In genomic region chr5:174234388-174234787, GRCh38 we compare ENCODE assay signal across 20 cellular contexts.
"Had no signal": no experiment of that assay in that cellular context is flagged by ENCODE, and none has a peak within 500 bp of the region (broad histone marks: within the 10 kb centered on the region; RNA-seq: fewer than 3 reads in every experiment).

No MANE protein-coding gene starts in this region.

- H3K27ac ChIP-seq: brain microvascular endothelial cell, cardiac muscle cell had no signal

- H3K36me3 Mint-ChIP-seq: activated CD4-positive, alpha-beta memory T cell treated with anti-CD3 and anti-CD28 coated beads for 36 hours; activated naive CD8-positive, alpha-beta T cell had no signal

- H3K4me3 Mint-ChIP-seq: activated B cell treated with CpG ODN at 0.5 μM for 24 hours; activated CD4-positive, alpha-beta memory T cell treated with anti-CD3 and anti-CD28 coated beads for 36 hours; activated CD4-positive, alpha-beta T cell treated with anti-CD3 and anti-CD28 coated beads, Interleukin-2, amount 10 ng/mL, durations not matched to agents 24 days and 14 days; activated naive CD4-positive, alpha-beta T cell treated with anti-CD3 and anti-CD28 coated beads for 36 hours; activated naive CD8-positive, alpha-beta T cell; activated T-cell treated with anti-CD3 and anti-CD28 coated beads, Interleukin-2, amount 50 U/mL, for 4 hours; T-helper 17 cell had no signal

- DNase-seq: activated B cell treated with CpG ODN at 0.5 μM for 24 hours; activated CD4-positive, alpha-beta memory T cell treated with anti-CD3 and anti-CD28 coated beads for 36 hours; activated CD4-positive, alpha-beta T cell treated with anti-CD3 and anti-CD28 coated beads for 1 hour; activated CD4-positive, alpha-beta T cell treated with anti-CD3 and anti-CD28 coated beads, Interleukin-2, amount 10 ng/mL, durations not matched to agents 24 days and 14 days; activated CD8-positive, alpha-beta memory T cell treated with anti-CD3 and anti-CD28 coated beads for 24 hours; activated gamma-delta T cell; activated naive CD4-positive, alpha-beta T cell treated with anti-CD3 and anti-CD28 coated beads for 36 hours; activated T-cell treated with anti-CD3 and anti-CD28 coated beads, Interleukin-2, amount 50 U/mL, for 4 hours; amygdala; brain microvascular endothelial cell; NCI-H1105 treated with DMSO at 0.1 percent for 48 hours; NCI-H1436 treated with DMSO at 0.1 percent for 48 hours; NCI-H187; NCI-H2081; PC-3; SIG-M5; T-helper 17 cell; T-helper 9 cell had no signal

- H3K9me3 Mint-ChIP-seq: activated CD4-positive, alpha-beta memory T cell treated with anti-CD3 and anti-CD28 coated beads for 36 hours; activated CD4-positive, alpha-beta T cell treated with anti-CD3 and anti-CD28 coated beads, Interleukin-2, amount 10 ng/mL, durations not matched to agents 24 days and 14 days; activated naive CD4-positive, alpha-beta T cell treated with anti-CD3 and anti-CD28 coated beads for 36 hours had no signal

- H3K36me3 ChIP-seq: brain microvascular endothelial cell, cardiac muscle cell had no signal

- H3K4me1 Mint-ChIP-seq: activated B cell treated with CpG ODN at 0.5 μM for 24 hours; activated CD4-positive, alpha-beta T cell treated with anti-CD3 and anti-CD28 coated beads, Interleukin-2, amount 10 ng/mL, durations not matched to agents 24 days and 14 days; T-helper 17 cell had no signal

- ATAC-seq: activated T-cell treated with anti-CD3 and anti-CD28 coated beads, Interleukin-2, amount 50 U/mL, for 4 hours; PC-3; T-helper 17 cell had no signal

- H3K27ac Mint-ChIP-seq: activated B cell treated with CpG ODN at 0.5 μM for 24 hours; activated CD4-positive, alpha-beta memory T cell treated with anti-CD3 and anti-CD28 coated beads for 36 hours; activated CD4-positive, alpha-beta T cell treated with anti-CD3 and anti-CD28 coated beads, Interleukin-2, amount 10 ng/mL, durations not matched to agents 24 days and 14 days; activated naive CD4-positive, alpha-beta T cell treated with anti-CD3 and anti-CD28 coated beads for 36 hours; activated naive CD8-positive, alpha-beta T cell; T-helper 17 cell had no signal

- H3K27me3 ChIP-seq: brain microvascular endothelial cell, cardiac muscle cell had no signal

- H3K4me3 ChIP-seq: cardiac muscle cell had no signal

- H3K27me3 Mint-ChIP-seq: activated CD4-positive, alpha-beta T cell treated with anti-CD3 and anti-CD28 coated beads, Interleukin-2, amount 10 ng/mL, durations not matched to agents 24 days and 14 days; T-helper 17 cell had no signal
